Comparison of ENCODE assay signal across 21 cellular contexts in the genomic region with DNA sequence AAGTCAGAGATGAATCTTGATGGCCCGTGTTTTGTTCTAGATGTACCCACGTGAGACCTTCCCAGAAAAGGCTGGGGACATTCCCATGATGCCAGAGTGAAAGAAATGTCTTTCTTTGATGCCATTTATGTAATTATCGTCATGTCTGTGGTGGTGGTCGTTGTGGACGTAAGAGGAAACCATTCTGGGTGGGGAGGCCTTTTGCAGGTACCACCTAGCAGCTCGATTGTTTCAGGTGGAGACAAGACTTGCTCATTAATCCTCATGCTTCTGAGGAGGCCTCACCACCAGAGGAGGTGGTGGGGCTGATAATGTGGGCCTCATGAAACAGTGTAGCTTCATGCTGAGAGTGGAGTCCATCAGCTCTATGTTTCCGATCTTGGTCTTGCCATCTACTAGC. TPM values are rescaled to one million over a fixed set of nuclear protein-coding genes. Genes with fewer than 3 reads are reported as not detected.
A peak's percentile ranks its signal among the peaks of the same experiment; 100 is the strongest.
DNase-seq lines count a peak whose midpoint lies in the region; ATAC-seq lines count a peak whose summit lies in the region.
"Had no signal": no experiment of that assay in that cellular context is flagged by ENCODE, and none has a peak within 500 bp of the region (broad histone marks: within the 10 kb centered on the region; RNA-seq: fewer than 3 reads in every experiment).

No MANE protein-coding gene starts in this region.

- H3K36me3 Mint-ChIP-seq in stimulated activated naive CD8-positive, alpha-beta T cell treated with anti-CD3 and anti-CD28 coated beads, Interleukin-15, Interleukin-2, amounts not matched to agents 100 ng/mL and 50 ng/mL, for 24 hours (ENCODE audit: low read depth) = no peaks in the 10 kb centered on the region
- no peaks in the 10 kb centered on the region for H3K36me3 Mint-ChIP-seq in activated CD8-positive, alpha-beta T cell treated with anti-CD3 and anti-CD28 coated beads, Interleukin-2, amount 10 ng/mL, durations not matched to agents 7 days and 5 days (ENCODE audit: low read depth)
- H3K36me3 Mint-ChIP-seq: activated naive CD4-positive, alpha-beta T cell treated with anti-CD3 and anti-CD28 coated beads, Interleukin-2, amount 50 U/mL, for 24 hours; memory B cell had no signal

- CTCF ChIA-PET in activated CD8-positive, alpha-beta T cell treated with anti-CD3 and anti-CD28 coated beads, Interleukin-2, amount 10 ng/mL, durations not matched to agents 7 days and 5 days (lab: Charles Lee) = interaction anchor here (0.9 to 3.4 kb wide), 4 partner anchors 9 to 163 kb away, joined by 3 to 16 read pairs (median 6); no protein-coding TSS in a partner anchor

- no peaks in the 10 kb centered on the region for H3K9me3 Mint-ChIP-seq in stimulated activated naive CD8-positive, alpha-beta T cell treated with anti-CD3 and anti-CD28 coated beads, Interleukin-15, Interleukin-2, amounts not matched to agents 100 ng/mL and 50 ng/mL, for 24 hours
- H3K9me3 Mint-ChIP-seq in activated CD8-positive, alpha-beta T cell treated with anti-CD3 and anti-CD28 coated beads, Interleukin-2, amount 10 ng/mL, durations not matched to agents 7 days and 5 days (ENCODE audit: insufficient read depth) = no peaks in the 10 kb centered on the region
- H3K9me3 Mint-ChIP-seq: activated naive CD4-positive, alpha-beta T cell treated with anti-CD3 and anti-CD28 coated beads, Interleukin-2, amount 50 U/mL, for 24 hours; memory B cell had no signal

- POLR2A ChIA-PET in activated CD8-positive, alpha-beta T cell treated with anti-CD3 and anti-CD28 coated beads, Interleukin-2, amount 10 ng/mL, durations not matched to agents 7 days and 5 days (lab: Charles Lee) = interaction anchor here (1.5 kb wide), 1 partner anchor 9 kb away, joined by 5 read pairs; no protein-coding TSS in a partner anchor

- DNase-seq in stimulated activated naive CD8-positive, alpha-beta T cell treated with anti-CD3 and anti-CD28 coated beads, Interleukin-15, Interleukin-2, amounts not matched to agents 100 U/mL and 50 U/mL, for 24 hours = no peak
- DNase-seq in activated CD8-positive, alpha-beta T cell treated with anti-CD3 and anti-CD28 coated beads, Interleukin-2, amount 10 ng/mL, durations not matched to agents 7 days and 5 days = peak; percentile 24
- peak; percentile 39 for DNase-seq in effector CD8-positive, alpha-beta T cell (lab: John Stamatoyannopoulos, UW)
- DNase-seq in NCI-H2227 (lab: John Stamatoyannopoulos, UW; ENCODE audit: unreplicated experiment) (no peak), SKM-1 (lab: John Stamatoyannopoulos, UW; ENCODE audit: unreplicated experiment) (no peak)
- no peak for DNase-seq in stimulated activated CD4-positive, alpha-beta T cell treated with anti-CD3 and anti-CD28 coated beads, Interleukin-12 subunit alpha, Interleukin-12 subunit beta, amount 100 ng/mL, for 4 hours
- DNase-seq: activated CD4-positive, CD25-positive, alpha-beta regulatory T cell; activated T-cell treated with anti-CD3 and anti-CD28 coated beads, Interleukin-2, amount 50 U/mL, for 48 hours; Caco-2; DMS53; erythroblast; H7; left lung; NCI-H1092; NCI-H524; pancreas; thyroid gland had no signal

- H3K27me3 Mint-ChIP-seq in stimulated activated naive CD8-positive, alpha-beta T cell treated with anti-CD3 and anti-CD28 coated beads, Interleukin-15, Interleukin-2, amounts not matched to agents 100 ng/mL and 50 ng/mL, for 24 hours = no peaks in the 10 kb centered on the region
- H3K27me3 Mint-ChIP-seq in activated CD8-positive, alpha-beta T cell treated with anti-CD3 and anti-CD28 coated beads, Interleukin-2, amount 10 ng/mL, durations not matched to agents 7 days and 5 days (ENCODE audit: low read depth) = no peaks in the 10 kb centered on the region
- H3K27me3 Mint-ChIP-seq: activated naive CD4-positive, alpha-beta T cell treated with anti-CD3 and anti-CD28 coated beads, Interleukin-2, amount 50 U/mL, for 24 hours; memory B cell had no signal

- H3K27ac Mint-ChIP-seq in stimulated activated naive CD8-positive, alpha-beta T cell treated with anti-CD3 and anti-CD28 coated beads, Interleukin-15, Interleukin-2, amounts not matched to agents 100 ng/mL and 50 ng/mL, for 24 hours = peak overlapping the region; percentile 11
- H3K27ac Mint-ChIP-seq in activated CD8-positive, alpha-beta T cell treated with anti-CD3 and anti-CD28 coated beads, Interleukin-2, amount 10 ng/mL, durations not matched to agents 7 days and 5 days = peak overlapping the region; percentile 3
- H3K27ac Mint-ChIP-seq: activated naive CD4-positive, alpha-beta T cell treated with anti-CD3 and anti-CD28 coated beads, Interleukin-2, amount 50 U/mL, for 24 hours; memory B cell had no signal

- no peak for ATAC-seq in stimulated activated naive CD8-positive, alpha-beta T cell treated with anti-CD3 and anti-CD28 coated beads, Interleukin-15, Interleukin-2, amounts not matched to agents 100 U/mL and 50 U/mL, for 24 hours
- ATAC-seq in activated CD8-positive, alpha-beta T cell treated with anti-CD3 and anti-CD28 coated beads, Interleukin-2, amount 10 ng/mL, durations not matched to agents 7 days and 5 days = no peak
- ATAC-seq: K562, left lung, pancreas had no signal

- H3K4me1 Mint-ChIP-seq in stimulated activated naive CD8-positive, alpha-beta T cell treated with anti-CD3 and anti-CD28 coated beads, Interleukin-15, Interleukin-2, amounts not matched to agents 100 ng/mL and 50 ng/mL, for 24 hours (ENCODE audit: low read depth) = peaks cover 10% of the 10 kb centered on the region
- peaks cover 13% of the 10 kb centered on the region for H3K4me1 Mint-ChIP-seq in activated CD8-positive, alpha-beta T cell treated with anti-CD3 and anti-CD28 coated beads, Interleukin-2, amount 10 ng/mL, durations not matched to agents 7 days and 5 days (ENCODE audit: low read depth)
- H3K4me1 Mint-ChIP-seq: activated naive CD4-positive, alpha-beta T cell treated with anti-CD3 and anti-CD28 coated beads, Interleukin-2, amount 50 U/mL, for 24 hours had no signal

- no peak overlapping the region for H3K4me3 Mint-ChIP-seq in stimulated activated naive CD8-positive, alpha-beta T cell treated with anti-CD3 and anti-CD28 coated beads, Interleukin-15, Interleukin-2, amounts not matched to agents 100 ng/mL and 50 ng/mL, for 24 hours
- no peak overlapping the region for H3K4me3 Mint-ChIP-seq in activated CD8-positive, alpha-beta T cell treated with anti-CD3 and anti-CD28 coated beads, Interleukin-2, amount 10 ng/mL, durations not matched to agents 7 days and 5 days
- H3K4me3 Mint-ChIP-seq: activated naive CD4-positive, alpha-beta T cell treated with anti-CD3 and anti-CD28 coated beads, Interleukin-2, amount 50 U/mL, for 24 hours; memory B cell had no signal

RNA-seq across cellular contexts. Expression of a gene that starts 58.1 kb away (rescaled TPM):
- total RNA-seq in activated CD8-positive, alpha-beta T cell treated with anti-CD3 and anti-CD28 coated beads, Interleukin-2, amount 10 ng/mL, durations not matched to agents 7 days and 5 days = 10 to 100 TPM; 48.3 to 49.1 TPM

Comparison
In these comparisons a context has a peak if more than half of its experiments do, and no peak if none do; other contexts are left out.
1. DNase-seq: peak in activated CD8-positive, alpha-beta T cell treated with anti-CD3 and anti-CD28 coated beads, Interleukin-2, amount 10 ng/mL, durations not matched to agents 7 days and 5 days (single experiment) and effector CD8-positive, alpha-beta T cell (single experiment); none in stimulated activated naive CD8-positive, alpha-beta T cell treated with anti-CD3 and anti-CD28 coated beads, Interleukin-15, Interleukin-2, amounts not matched to agents 100 U/mL and 50 U/mL, for 24 hours (single experiment), NCI-H2227 (single experiment), SKM-1 (single experiment) and stimulated activated CD4-positive, alpha-beta T cell treated with anti-CD3 and anti-CD28 coated beads, Interleukin-12 subunit alpha, Interleukin-12 subunit beta, amount 100 ng/mL, for 4 hours (single experiment).